In the genomic region with DNA sequence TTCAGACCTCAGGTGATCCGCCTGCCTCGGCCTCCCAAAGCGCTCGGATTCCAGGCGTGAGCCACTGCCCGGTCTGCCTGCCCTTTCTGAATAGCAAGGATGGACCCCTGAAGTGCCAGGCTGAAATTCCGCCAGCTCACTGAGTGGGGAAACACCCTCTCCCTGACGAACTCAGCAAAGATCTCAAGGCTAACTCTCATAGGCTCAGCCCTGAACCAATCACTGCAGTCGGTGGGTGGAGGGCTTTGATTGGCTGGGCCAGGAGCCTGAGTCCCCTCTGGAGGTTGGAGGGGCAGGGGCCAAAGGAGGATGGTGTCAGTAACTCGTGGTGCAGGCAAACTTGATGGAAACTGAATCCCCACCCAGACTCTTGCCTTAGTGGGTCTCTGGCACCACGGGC, we compare ENCODE assay signal across 27 cellular contexts. TPM values are rescaled to one million over a fixed set of nuclear protein-coding genes. Genes with fewer than 3 reads are reported as not detected.
DNase-seq lines count a peak whose midpoint lies in the region; FAIRE-seq and TF ChIP-seq lines count a peak whose summit lies in the region.
"Had no signal": no experiment of that assay in that cellular context is flagged by ENCODE, and none has a peak within 500 bp of the region (broad histone marks: within the 10 kb centered on the region; RNA-seq: fewer than 3 reads in every experiment).

No MANE protein-coding gene starts in this region.

- no peak overlapping the region for H2AFZ ChIP-seq in Karpas-422 (ENCODE audit: low read length)
- H2AFZ ChIP-seq in H1 (ENCODE audit: low read length): peak overlapping the region; percentile 88; the same call in 1 of the 2 replicates

- H3K36me3 ChIP-seq in Karpas-422 (ENCODE audit: insufficient read depth, low read length) (no peaks in the 10 kb centered on the region), H1 (ENCODE audit: control insufficient read depth in 2 of 4, insufficient read depth in 4 of 4, low read length in 3 of 4) (no peaks in the 10 kb centered on the region), testis (ENCODE audit: low read depth, missing control alignments) (no peaks in the 10 kb centered on the region)
- H3K36me3 ChIP-seq: left lung, thoracic aorta had no signal

- 33% methylated on average over 11 of the region's 11 CpGs; no CpG with 5 or more reads in 1 of the 2 experiments for WGBS in H1 (ENCODE audit: extremely low coverage in 1 of 2, insufficient coverage in 1 of 2, insufficient read length in 1 of 2, insufficient replicate concordance in 2 of 2, low coverage in 1 of 2, low lambda C conversion rate in 2 of 2, missing lambda C conversion rate in 1 of 2), 2 experiments
- WGBS in testis, 2 donors: 41 to 55% methylated on average over 11 of the region's 11 CpGs

- no peaks in the 10 kb centered on the region for H3K9me3 Mint-ChIP-seq in activated CD4-positive, alpha-beta T cell treated with anti-CD3 and anti-CD28 coated beads, Interleukin-2, amount 10 ng/mL, durations not matched to agents 7 days and 5 days
- H3K9me3 Mint-ChIP-seq: HFFc6; mesothelial cell of epicardium; natural killer cell treated with Interleukin-12 subunit alpha and Interleukin-12 subunit beta and Interleukin-15 and Interleukin-18, amount 100 ng/mL, for 72 hours; stimulated activated memory B cell treated with anti-CD40 and anti-IgM and Interleukin-4, amounts not matched to agents 10 μg/mL and 1 μg/mL and 100 μg/mL, for 72 hours had no signal

- H2BK20ac ChIP-seq in H1 (ENCODE audit: low read length): no peak overlapping the region

- no peak overlapping the region; the same call in 1 of the 2 replicates for H2BK5ac ChIP-seq in H1 (ENCODE audit: low read depth, low read length)

- no peak overlapping the region for H4K91ac ChIP-seq in H1 (replicated peaks; ENCODE audit: insufficient read length, low read length)

- no peak overlapping the region for H3K4me3 Mint-ChIP-seq in activated CD4-positive, alpha-beta T cell treated with anti-CD3 and anti-CD28 coated beads, Interleukin-2, amount 10 ng/mL, durations not matched to agents 7 days and 5 days
- H3K4me3 Mint-ChIP-seq: CD14-positive monocyte; HFFc6; mesothelial cell of epicardium; natural killer cell treated with Interleukin-12 subunit alpha and Interleukin-12 subunit beta and Interleukin-15 and Interleukin-18, amount 100 ng/mL, for 72 hours; stimulated activated memory B cell treated with anti-CD40 and anti-IgM and Interleukin-4, amounts not matched to agents 10 μg/mL and 1 μg/mL and 100 μg/mL, for 72 hours had no signal

- no peak overlapping the region for H3K23ac ChIP-seq in H1 (ENCODE audit: insufficient read length)

- H4K20me1 ChIP-seq in Karpas-422 (ENCODE audit: insufficient read depth, low read depth, low read length): no peaks in the 10 kb centered on the region
- H4K20me1 ChIP-seq in H1 (replicated peaks in 1 of 2; ENCODE audit: control insufficient read depth in 1 of 2, insufficient read depth in 2 of 2, low read length in 2 of 2): peaks cover 0 to 11% of the 10 kb centered on the region in 2 experiments

- CTCF ChIA-PET in activated CD4-positive, alpha-beta T cell treated with anti-CD3 and anti-CD28 coated beads, Interleukin-2, amount 10 ng/mL, durations not matched to agents 7 days and 5 days (lab: Charles Lee): no interaction called here
- CTCF ChIA-PET in H1 (lab: Charles Lee; ENCODE audit: partially characterized antibody): interaction anchor here (1.2 to 1.5 kb wide), 5 partner anchors 28 to 55 kb away, joined by 3 to 5 read pairs (median 4); no protein-coding TSS in a partner anchor

- H3K14ac ChIP-seq in H1 (ENCODE audit: insufficient read length): no peak overlapping the region

- H3K4me1 ChIP-seq in Karpas-422 (ENCODE audit: low read length): no peaks in the 10 kb centered on the region
- peaks cover 0 to 2% (median 0%) of the 10 kb centered on the region in 4 experiments; a peak in 2 of 7 replicates for H3K4me1 ChIP-seq in H1 (replicated peaks in 1 of 4; ENCODE audit: control insufficient read depth in 3 of 4, insufficient read depth in 4 of 4, low read length in 3 of 4)
- no peaks in the 10 kb centered on the region for H3K4me1 ChIP-seq in testis
- H3K4me1 ChIP-seq: body of pancreas, left lung had no signal

- H3K56ac ChIP-seq in H1 (replicated peaks; ENCODE audit: insufficient read length, low read depth, low read length): no peak overlapping the region

- no peak for TF ChIP-seq RAD21 in H1 (IDR thresholded peaks at IDR 0.05 in 1 of 2, conservative IDR thresholded peaks at IDR 0.05 in 1 of 2; ENCODE audit: low read depth in 2 of 2, low read length in 2 of 2)

- H2BK120ac ChIP-seq in H1 (replicated peaks; ENCODE audit: low read depth, low read length): no peak overlapping the region

- no peak for TF ChIP-seq CTCF in H1 (IDR thresholded peaks at IDR 0.05; ENCODE audit: control extremely low read depth in 1 of 3, insufficient read depth in 1 of 3, low read depth in 1 of 3, low read length in 3 of 3)
- no peak for TF ChIP-seq CTCF in testis (IDR thresholded peaks at IDR 0.05)

- TF ChIP-seq POLR2A in H1 (IDR thresholded peaks at IDR 0.05; ENCODE audit: control extremely low read depth in 1 of 2, low read depth in 2 of 2, low read length in 2 of 2) (no peak), testis (IDR thresholded peaks at IDR 0.05) (no peak)

- no peak overlapping the region for H4K8ac ChIP-seq in H1 (ENCODE audit: extremely low read depth, insufficient read depth, low read length)

- POLR2A ChIA-PET in activated CD4-positive, alpha-beta T cell treated with anti-CD3 and anti-CD28 coated beads, Interleukin-2, amount 10 ng/mL, durations not matched to agents 7 days and 5 days (lab: Charles Lee): no interaction called here
- POLR2A ChIA-PET in H1 (lab: Charles Lee; ENCODE audit: partially characterized antibody): interaction anchor here (0.6 to 1.7 kb wide), 4 partner anchors 8 to 301 kb away, joined by 3 to 6 read pairs (median 3); a partner anchor contains a TSS

- no peak overlapping the region; the same call in 1 of the 2 replicates for H2BK15ac ChIP-seq in H1 (ENCODE audit: low read length)

- H2BK12ac ChIP-seq in H1 (ENCODE audit: low read depth, low read length): no peak overlapping the region

- no peaks in the 10 kb centered on the region for H3K27me3 ChIP-seq in Karpas-422 (ENCODE audit: low read length)
- H3K27me3 ChIP-seq in H1 (replicated peaks in 1 of 4; ENCODE audit: control insufficient read depth in 3 of 4, extremely low read depth in 1 of 4, insufficient read depth in 3 of 4, low read length in 3 of 4): peaks cover 0 to 24% (median 14%) of the 10 kb centered on the region in 4 experiments; a peak in 5 of 7 replicates
- H3K27me3 ChIP-seq in testis: no peaks in the 10 kb centered on the region
- H3K27me3 ChIP-seq: body of pancreas had no signal

- no peaks in the 10 kb centered on the region for H3K79me1 ChIP-seq in H1 (ENCODE audit: low read depth, low read length)

- peak overlapping the region; percentile 5 for H3K27ac Mint-ChIP-seq in activated CD4-positive, alpha-beta T cell treated with anti-CD3 and anti-CD28 coated beads, Interleukin-2, amount 10 ng/mL, durations not matched to agents 7 days and 5 days
- H3K27ac Mint-ChIP-seq: CD14-positive monocyte; HFFc6; mesothelial cell of epicardium; natural killer cell treated with Interleukin-12 subunit alpha and Interleukin-12 subunit beta and Interleukin-15 and Interleukin-18, amount 100 ng/mL, for 72 hours; progenitor cell of endocrine pancreas; stimulated activated memory B cell treated with anti-CD40 and anti-IgM and Interleukin-4, amounts not matched to agents 10 μg/mL and 1 μg/mL and 100 μg/mL, for 72 hours had no signal

- H3K9ac ChIP-seq in Karpas-422 (ENCODE audit: low read length) (no peak overlapping the region), H1 (replicated peaks in 1 of 4; ENCODE audit: extremely low read depth in 1 of 4, low read depth in 3 of 4, low read length in 3 of 4) (no peak overlapping the region)

- H3K4me3 ChIP-seq in Karpas-422 (ENCODE audit: low read length): no peak overlapping the region
- H3K4me3 ChIP-seq in H1 (ENCODE audit: extremely low read depth in 1 of 4, insufficient read depth in 2 of 4, low read depth in 3 of 4, low read length in 4 of 4): peak overlapping the region in 3 of 4 experiments; percentile 5 to 31 (median 5); a peak in 2 of 8 replicates
- peak overlapping the region in 1 of 2 donors; percentile 10 for H3K4me3 ChIP-seq in testis
- H3K4me3 ChIP-seq: body of pancreas, left lung, thoracic aorta had no signal

- DNase-seq in activated CD4-positive, alpha-beta T cell treated with anti-CD3 and anti-CD28 coated beads, Interleukin-2, amount 10 ng/mL, durations not matched to agents 7 days and 5 days: no peak
- no peak for DNase-seq in activated CD4-positive, alpha-beta T cell treated with anti-CD3 and anti-CD28 coated beads for 48 hours
- peak; percentile 72 for DNase-seq in Karpas-422
- peak in 1 of 2 experiments; percentile 70 for DNase-seq in H1 (ENCODE audit: low read depth in 1 of 2, low spot score in 2 of 2)
- peak; percentile 55 for DNase-seq in testis
- no peak for DNase-seq in HTR-8/SVneo (ENCODE audit: insufficient read length, low spot score)
- no peak for DNase-seq in SW 1271 (lab: John Stamatoyannopoulos, UW)
- DNase-seq in NCI-H2227 treated with DMSO at 0.1 percent for 48 hours (lab: John Stamatoyannopoulos, UW): no peak
- DNase-seq: ACHN; activated CD4-positive, alpha-beta T cell treated with anti-CD3 and anti-CD28 coated beads, Interleukin-2, amount 50 U/mL, for 48 hours; activated effector memory CD4-positive, alpha-beta T cell treated with Interleukin-2 at 50 U/mL for 16 hours; body of pancreas; effector memory CD4-positive, alpha-beta T cell; HFFc6; KBM-7; left lung; NCI-H2081 treated with DMSO at 0.1 percent for 48 hours; Right ventricle myocardium superior; T-helper 1 cell had no signal

- H3K4me1 Mint-ChIP-seq in activated CD4-positive, alpha-beta T cell treated with anti-CD3 and anti-CD28 coated beads, Interleukin-2, amount 10 ng/mL, durations not matched to agents 7 days and 5 days: no peaks in the 10 kb centered on the region
- H3K4me1 Mint-ChIP-seq: CD14-positive monocyte; stimulated activated memory B cell treated with anti-CD40 and anti-IgM and Interleukin-4, amounts not matched to agents 10 μg/mL and 1 μg/mL and 100 μg/mL, for 72 hours had no signal

- no peak overlapping the region for H2AK5ac ChIP-seq in H1 (ENCODE audit: low read depth, low read length)

- H3K27me3 Mint-ChIP-seq in activated CD4-positive, alpha-beta T cell treated with anti-CD3 and anti-CD28 coated beads, Interleukin-2, amount 10 ng/mL, durations not matched to agents 7 days and 5 days: peaks cover 6% of the 10 kb centered on the region
- H3K27me3 Mint-ChIP-seq: progenitor cell of endocrine pancreas had no signal

- H3K4me2 ChIP-seq in Karpas-422 (ENCODE audit: low read depth, low read length, poor library complexity, severe bottlenecking) (no peak overlapping the region), H1 (ENCODE audit: insufficient read depth in 1 of 2, low read depth in 2 of 2, low read length in 2 of 2) (peak overlapping the region; percentile 2 to 40; a peak in 2 of 4 replicates)

- no peaks in the 10 kb centered on the region for H3K36me3 Mint-ChIP-seq in activated CD4-positive, alpha-beta T cell treated with anti-CD3 and anti-CD28 coated beads, Interleukin-2, amount 10 ng/mL, durations not matched to agents 7 days and 5 days (ENCODE audit: low read depth)
- H3K36me3 Mint-ChIP-seq: CD14-positive monocyte; mesothelial cell of epicardium; natural killer cell treated with Interleukin-12 subunit alpha and Interleukin-12 subunit beta and Interleukin-15 and Interleukin-18, amount 100 ng/mL, for 72 hours; stimulated activated memory B cell treated with anti-CD40 and anti-IgM and Interleukin-4, amounts not matched to agents 10 μg/mL and 1 μg/mL and 100 μg/mL, for 72 hours had no signal

- no peaks in the 10 kb centered on the region for H3K79me2 ChIP-seq in Karpas-422 (ENCODE audit: low read length)
- no peaks in the 10 kb centered on the region for H3K79me2 ChIP-seq in H1 (ENCODE audit: control insufficient read depth in 1 of 2, insufficient read depth in 2 of 2, low read length in 2 of 2)

- no peak overlapping the region for H3K18ac ChIP-seq in H1 (ENCODE audit: extremely low read depth, low read length)

- no peaks in the 10 kb centered on the region for H3K9me3 ChIP-seq in Karpas-422 (ENCODE audit: low read length)
- no peaks in the 10 kb centered on the region for H3K9me3 ChIP-seq in H1 (ENCODE audit: insufficient read depth in 2 of 2, low read depth in 1 of 2, low read length in 1 of 2)
- no peaks in the 10 kb centered on the region for H3K9me3 ChIP-seq in testis
- H3K9me3 ChIP-seq: body of pancreas, left lung, thoracic aorta had no signal

- FAIRE-seq in H1 (lab: Jason Lieb, UNC) (peak; percentile 87), HTR-8/SVneo (lab: Jason Lieb, UNC) (no peak)

- H3K27ac ChIP-seq in Karpas-422 (ENCODE audit: low read length) (no peak overlapping the region), H1 (ENCODE audit: low read depth, low read length) (peak overlapping the region; percentile 75; the same call in 1 of the 2 replicates), testis (no peak overlapping the region)
- H3K27ac ChIP-seq: body of pancreas, left lung, thoracic aorta, VCaP had no signal

- no peak overlapping the region for H4K5ac ChIP-seq in H1 (ENCODE audit: insufficient read length, low read depth, low read length)

- no peak overlapping the region for H3K4ac ChIP-seq in H1 (replicated peaks; ENCODE audit: insufficient read length, low read depth, low read length)

- no peak for TF ChIP-seq EP300 in H1 (IDR thresholded peaks at IDR 0.05; ENCODE audit: borderline replicate concordance in 1 of 2, low read depth in 2 of 2, low read length in 2 of 2)

- intact Hi-C loops in testis (cut with DNase I; ENCODE audit: low total_unique reads): no loop called here

- peaks cover 11% of the 10 kb centered on the region; the same call in 1 of the 2 replicates for H3K23me2 ChIP-seq in H1 (ENCODE audit: low read depth, low read length)

- H3K9me2 ChIP-seq in Karpas-422 (replicated peaks; ENCODE audit: insufficient read depth, low read length): no peaks in the 10 kb centered on the region

RNA-seq across cellular contexts. Expression of a gene that starts 11.2 kb away (rescaled TPM):
- not detected for total RNA-seq in activated CD4-positive, alpha-beta T cell treated with anti-CD3 and anti-CD28 coated beads, Interleukin-2, amount 10 ng/mL, durations not matched to agents 7 days and 5 days
- total RNA-seq in Karpas-422 (2014; rRNA removed; shearing (Covaris generic); ENCODE audit: low replicate concordance): not detected in 2 replicates
- 0.17 and 0.25 TPM in 2 replicates for total RNA-seq in H1 (2021; fragmentation: NEBNext Ultra II Directional; extraction: Animal tissue kit (Norgen Biotek cat#: 25700))
- polyA plus RNA-seq in H1 (2011; rRNA removed) (0.17 and 0.35 TPM in 2 replicates), testis (ENCODE audit: insufficient read depth, low read depth, low replicate concordance) (23.4 TPM)
- polyA plus RNA-seq in H1 (2011; cell fraction: cytosol; rRNA removed): 0.37 TPM
- polyA plus RNA-seq in H1 (2011; cell fraction: nucleus; rRNA removed): 0.91 TPM
- 0.09 to 0.24 TPM (median 0.16 TPM) in 3 of 4 replicates, not detected in the other for polyA plus RNA-seq in H1 (2012, experiment 1 of 2)
- polyA plus RNA-seq in H1 (2012, experiment 2 of 2): 0.09 TPM
- 0.16 TPM for polyA plus RNA-seq in H1 (2013, experiment 1 of 2)
- polyA plus RNA-seq in H1 (2013, experiment 2 of 2): 0.15 TPM
- polyA minus RNA-seq in H1 (2011; rRNA and poly(A)+ RNA removed): 0.19 and 0.29 TPM in 2 replicates
- polyA minus RNA-seq in H1 (2011; cell fraction: cytosol; rRNA and poly(A)+ RNA removed): not detected
- not detected for polyA minus RNA-seq in H1 (2011; cell fraction: nucleus; rRNA and poly(A)+ RNA removed)
- 1 to 10 TPM; 3.8 to 7.1 TPM for total RNA-seq in testis
- total RNA-seq: natural killer cell treated with Interleukin-12 subunit alpha and Interleukin-12 subunit beta and Interleukin-15 and Interleukin-18, amount 100 ng/mL, for 72 hours; NCI-H460; Right ventricle myocardium superior had no signal
- polyA plus RNA-seq: CD14-positive monocyte had no signal

RNA-seq across cellular contexts. Expression of a gene that starts 29.4 kb away (rescaled TPM):
- 10 to 100 TPM; 89.4 to 97.3 TPM for total RNA-seq in activated CD4-positive, alpha-beta T cell treated with anti-CD3 and anti-CD28 coated beads, Interleukin-2, amount 10 ng/mL, durations not matched to agents 7 days and 5 days
- 30.6 and 85.5 TPM in 2 replicates for total RNA-seq in Karpas-422 (2014; rRNA removed; shearing (Covaris generic); ENCODE audit: low replicate concordance)
- 62.0 and 64.6 TPM in 2 replicates for total RNA-seq in H1 (2021; fragmentation: NEBNext Ultra II Directional; extraction: Animal tissue kit (Norgen Biotek cat#: 25700))
- polyA plus RNA-seq in H1 (2011; rRNA removed): 46.4 and 77.0 TPM in 2 replicates
- 21.2 TPM for polyA plus RNA-seq in H1 (2011; cell fraction: cytosol; rRNA removed)
- 103 TPM for polyA plus RNA-seq in H1 (2011; cell fraction: nucleus; rRNA removed)
- polyA plus RNA-seq in H1 (2012, experiment 1 of 2): 27.7 to 47.4 TPM (median 46.0 TPM) in 4 replicates
- 32.1 TPM for polyA plus RNA-seq in H1 (2012, experiment 2 of 2)
- polyA plus RNA-seq in H1 (2013, experiment 1 of 2): 28.2 TPM
- 27.5 TPM for polyA plus RNA-seq in H1 (2013, experiment 2 of 2)
- polyA minus RNA-seq in H1 (2011; rRNA and poly(A)+ RNA removed): 70.9 and 84.6 TPM in 2 replicates
- polyA minus RNA-seq in H1 (2011; cell fraction: cytosol; rRNA and poly(A)+ RNA removed): 56.1 TPM
- polyA minus RNA-seq in H1 (2011; cell fraction: nucleus; rRNA and poly(A)+ RNA removed): 58.3 TPM
- 100 to 1,000 TPM; 176 to 188 TPM for total RNA-seq in testis
- 99.0 TPM for polyA plus RNA-seq in testis (ENCODE audit: insufficient read depth, low read depth, low replicate concordance)

Comparison
In these comparisons a context has a peak if more than half of its experiments do, and no peak if none do; other contexts are left out.
1. DNase-seq: peak in Karpas-422 (single experiment) and testis (single experiment); none in activated CD4-positive, alpha-beta T cell treated with anti-CD3 and anti-CD28 coated beads, Interleukin-2, amount 10 ng/mL, durations not matched to agents 7 days and 5 days (single experiment), activated CD4-positive, alpha-beta T cell treated with anti-CD3 and anti-CD28 coated beads for 48 hours (single experiment), HTR-8/SVneo (single experiment), SW 1271 (0 of 2) and NCI-H2227 treated with DMSO at 0.1 percent for 48 hours (single experiment).